In the genomic region with DNA sequence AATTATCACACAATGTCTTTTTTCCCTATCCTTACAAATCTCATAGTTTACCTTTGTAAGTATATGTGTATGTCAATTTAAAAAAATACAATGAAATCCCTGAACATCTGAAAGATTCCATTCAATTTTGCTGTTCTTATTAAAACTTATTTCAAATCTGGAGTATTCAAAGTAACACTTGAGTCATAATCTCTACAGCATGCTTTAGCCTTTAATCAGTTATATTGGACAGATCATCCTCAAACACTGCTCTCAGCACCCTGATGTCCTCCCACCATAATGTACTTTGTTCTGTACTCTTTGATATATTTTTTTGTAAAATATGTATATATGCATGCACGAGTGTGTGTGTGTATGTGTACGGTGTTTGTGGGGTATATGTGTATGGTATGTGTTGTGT, we compare ENCODE assay signal across 7 cellular contexts.
"Had no signal": no experiment of that assay in that cellular context is flagged by ENCODE, and none has a peak within 500 bp of the region (broad histone marks: within the 10 kb centered on the region; RNA-seq: fewer than 3 reads in every experiment).

No MANE protein-coding gene starts in this region.

- H3K27ac ChIP-seq: HL-60, KMS-11 had no signal

- H3K4me2 ChIP-seq: KMS-11 had no signal

- H3K9ac ChIP-seq: KMS-11 had no signal

- DNase-seq: GOT3, H9, HCEC 1CT, KBM-7 had no signal

- FAIRE-seq: H54 had no signal
